ENCODE assay signal across 8 cellular contexts in genomic region chr19:9324584-9324962, GRCh38. TPM values are rescaled to one million over a fixed set of nuclear protein-coding genes. Genes with fewer than 3 reads are reported as not detected.
A peak's percentile ranks its signal among the peaks of the same experiment; 100 is the strongest.
DNase-seq lines count a peak whose midpoint lies in the region; ATAC-seq and TF ChIP-seq lines count a peak whose summit lies in the region.

No MANE protein-coding gene starts in this region.

- H3K9me3 Mint-ChIP-seq in GM23338 = peaks cover 78% of the 10 kb centered on the region

- H3F3A ChIP-seq in GM23338 (replicated peaks; ENCODE audit: low read depth) = no peaks in the 10 kb centered on the region; the same call in 1 of the 2 replicates

- H3K4me1 ChIP-seq in GM23338 (ENCODE audit: insufficient read depth) = peaks cover 6% of the 10 kb centered on the region; the same call in 1 of the 2 replicates
- peaks cover 4 to 10% (median 7%) of the 10 kb centered on the region in 3 donors for H3K4me1 ChIP-seq in skeletal muscle tissue (ENCODE audit: control insufficient read depth in 3 of 3, insufficient read depth in 3 of 3, low read length in 3 of 3)

- peaks cover 51% of the 10 kb centered on the region for H3K79me2 ChIP-seq in GM23338 (replicated peaks; ENCODE audit: insufficient read depth)

- no peak overlapping the region for H3K27ac Mint-ChIP-seq in GM23338

- DNase-seq in GM23338 (ENCODE audit: low spot score) (no peak), fibroblast of villous mesenchyme (ENCODE audit: low read depth) (no peak), NCI-H446 treated with DMSO at 0.1 percent for 48 hours (lab: John Stamatoyannopoulos, UW) (no peak), sciatic nerve (ENCODE audit: low spot score) (no peak)

- H4K20me1 ChIP-seq in GM23338 (replicated peaks; ENCODE audit: insufficient read depth) = no peaks in the 10 kb centered on the region

- peak overlapping the region; percentile 61 to 82 (median 75) for H3K9ac ChIP-seq in skeletal muscle tissue (ENCODE audit: low read depth in 1 of 3, low read length in 3 of 3)

- peak overlapping the region; percentile 11; the same call in 1 of the 2 replicates for H2AFZ ChIP-seq in GM23338

- peaks cover 17% of the 10 kb centered on the region for H3K27me3 Mint-ChIP-seq in GM23338 (ENCODE audit: insufficient read depth, low read depth, poor library complexity)

- H3K36me3 ChIP-seq in GM23338 (ENCODE audit: insufficient read depth) (peaks cover 17% of the 10 kb centered on the region), skeletal muscle tissue (ENCODE audit: control insufficient read depth in 3 of 3, insufficient read depth in 3 of 3, low read length in 3 of 3) (peaks cover 4 to 7% (median 5%) of the 10 kb centered on the region in 3 donors)

- H3K27ac ChIP-seq in GM23338 (ENCODE audit: low read depth) (peak overlapping the region; percentile 82), VCaP (peak overlapping the region; percentile 78), skeletal muscle tissue (ENCODE audit: low read depth, low read length) (peak overlapping the region; percentile 73)

- peaks cover 7 to 13% (median 11%) of the 10 kb centered on the region in 3 donors for H3K9me3 ChIP-seq in skeletal muscle tissue (ENCODE audit: control insufficient read depth in 3 of 3, low read length in 3 of 3)

- H3K4me3 ChIP-seq in GM23338 (peak overlapping the region; percentile 89), fibroblast of villous mesenchyme (ENCODE audit: low read depth, low read length) (peak overlapping the region; percentile 82), skeletal muscle tissue (ENCODE audit: low read length in 3 of 3) (peak overlapping the region; percentile 81 to 89 (median 83))

- no peaks in the 10 kb centered on the region for H3K27me3 ChIP-seq in GM23338 (ENCODE audit: insufficient read depth)
- H3K27me3 ChIP-seq in skeletal muscle tissue (ENCODE audit: control insufficient read depth in 3 of 3, insufficient read depth in 3 of 3, low read length in 3 of 3) = no peaks in the 10 kb centered on the region

- intact Hi-C loops in sciatic nerve (cut with DNase I) = no loop called here

- H3K36me3 Mint-ChIP-seq in GM23338 (ENCODE audit: low read depth) = peaks cover 75% of the 10 kb centered on the region

- H3K4me1 Mint-ChIP-seq in GM23338 = no peaks in the 10 kb centered on the region

- H3K4me3 Mint-ChIP-seq in GM23338 = peak overlapping the region; percentile 86

- ATAC-seq in GM23338 = no peak
- no peak for ATAC-seq in sciatic nerve
- no peak for ATAC-seq in GM19397 (IDR thresholded peaks at IDR 0.05; ENCODE audit: unreplicated experiment)
- no peak for ATAC-seq in GM21717 (IDR thresholded peaks at IDR 0.05; ENCODE audit: unreplicated experiment)

- H3K9me2 ChIP-seq in GM23338 (ENCODE audit: insufficient read depth) = no peaks in the 10 kb centered on the region

- no peak for TF ChIP-seq CTCF in GM23338 (conservative IDR thresholded peaks at IDR 0.05; ENCODE audit: low read depth in 2 of 2)
- no peak for TF ChIP-seq CTCF in VCaP (conservative IDR thresholded peaks at IDR 0.05)
- no peak for TF ChIP-seq CTCF in fibroblast of villous mesenchyme (IDR thresholded peaks at IDR 0.05; ENCODE audit: insufficient read depth, low read depth, low read length)

- H3K4me2 ChIP-seq in GM23338 = peak overlapping the region; percentile 90

TF ChIP-seq in GM23338, 12 proteins besides CTCF, POLR2A, EP300 and RAD21 (continues in another document):
- TF ChIP-seq JUNB (IDR thresholded peaks at IDR 0.05; ENCODE audit: unreplicated experiment) = no peak
- no peak for TF ChIP-seq STAT1 (IDR thresholded peaks at IDR 0.05; ENCODE audit: unreplicated experiment)
- no peak for TF ChIP-seq CREB1 (CRISPR knock-in tag; IDR thresholded peaks at IDR 0.05; ENCODE audit: low read depth)
- no peak for TF ChIP-seq ETS1 (IDR thresholded peaks at IDR 0.05)
- TF ChIP-seq EZH2 (IDR thresholded peaks at IDR 0.05; ENCODE audit: low read depth, unreplicated experiment) = no peak
- no peak for TF ChIP-seq ZNF462 (CRISPR knock-in tag; IDR thresholded peaks at IDR 0.05)
- no peak for TF ChIP-seq ZNF114 (CRISPR knock-in tag; IDR thresholded peaks at IDR 0.05)

RNA-seq across cellular contexts. Expression of gene ZNF559, which starts 0.6 kb away (rescaled TPM):
- 18.9 and 20.8 TPM in 2 replicates for total RNA-seq in GM23338 (2014; rRNA removed; shearing (Covaris generic))
- polyA plus RNA-seq in GM23338 (2016; fragmentation: Nextera tagmentation; extraction: Ambion mirVana) = 15.4 and 19.3 TPM in 2 replicates
- total RNA-seq in fibroblast of villous mesenchyme (11.6 and 16.0 TPM in 2 replicates), skeletal muscle tissue (12.5 TPM), sciatic nerve (45.6 TPM)

RNA-seq across cellular contexts. Expression of gene ZNF699, which starts 14.9 kb away (rescaled TPM):
- total RNA-seq in GM23338 (2014; rRNA removed; shearing (Covaris generic)) = 3.3 and 11.8 TPM in 2 replicates
- 2.6 and 3.0 TPM in 2 replicates for polyA plus RNA-seq in GM23338 (2016; fragmentation: Nextera tagmentation; extraction: Ambion mirVana)
- total RNA-seq in fibroblast of villous mesenchyme (11.7 and 14.8 TPM in 2 replicates), skeletal muscle tissue (3.7 TPM), sciatic nerve (10.7 TPM)

RNA-seq across cellular contexts. Expression of gene ZNF177, which starts 38.2 kb away (rescaled TPM):
- total RNA-seq in GM23338 (2014; rRNA removed; shearing (Covaris generic)) = 5.0 and 7.1 TPM in 2 replicates
- 5.6 and 5.8 TPM in 2 replicates for polyA plus RNA-seq in GM23338 (2016; fragmentation: Nextera tagmentation; extraction: Ambion mirVana)
- total RNA-seq in fibroblast of villous mesenchyme (0.64 and 1.7 TPM in 2 replicates), skeletal muscle tissue (4.2 TPM), sciatic nerve (6.2 TPM)
